Comparison of ENCODE assay signal across 1 cellular context in the genomic region with DNA sequence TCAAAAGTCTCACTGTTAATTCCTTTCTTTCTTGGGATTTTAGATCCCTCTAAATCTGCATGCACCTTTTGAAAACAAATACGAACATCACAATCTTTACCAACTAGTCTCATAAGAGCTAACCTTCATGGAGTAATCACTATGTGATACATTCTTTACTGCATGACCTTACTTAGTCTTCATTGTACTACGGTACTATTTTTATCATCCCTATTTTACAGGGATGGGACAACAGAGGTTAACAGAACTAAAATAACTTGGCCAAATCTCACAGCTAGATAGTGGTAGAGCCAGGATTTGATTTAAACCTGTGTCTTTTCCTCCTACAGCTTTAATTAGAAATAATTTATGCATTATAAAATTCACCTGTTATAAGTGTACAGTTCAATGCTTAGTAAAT.
TF ChIP-seq lines count a peak whose summit lies in the region.

No MANE protein-coding gene starts in this region.

TF ChIP-seq in HepG2, 621 proteins besides CTCF, POLR2A, EP300 and RAD21:
- TF ChIP-seq SOX5 (CRISPR knock-in tag; IDR thresholded peaks at IDR 0.05; ENCODE audit: borderline replicate concordance): no peak
- TF ChIP-seq TBX3 (IDR thresholded peaks at IDR 0.05; ENCODE audit: borderline replicate concordance): no peak
- no peak for TF ChIP-seq ZBTB39 (CRISPR knock-in tag; IDR thresholded peaks at IDR 0.05)
- TF ChIP-seq, protein P1, sequence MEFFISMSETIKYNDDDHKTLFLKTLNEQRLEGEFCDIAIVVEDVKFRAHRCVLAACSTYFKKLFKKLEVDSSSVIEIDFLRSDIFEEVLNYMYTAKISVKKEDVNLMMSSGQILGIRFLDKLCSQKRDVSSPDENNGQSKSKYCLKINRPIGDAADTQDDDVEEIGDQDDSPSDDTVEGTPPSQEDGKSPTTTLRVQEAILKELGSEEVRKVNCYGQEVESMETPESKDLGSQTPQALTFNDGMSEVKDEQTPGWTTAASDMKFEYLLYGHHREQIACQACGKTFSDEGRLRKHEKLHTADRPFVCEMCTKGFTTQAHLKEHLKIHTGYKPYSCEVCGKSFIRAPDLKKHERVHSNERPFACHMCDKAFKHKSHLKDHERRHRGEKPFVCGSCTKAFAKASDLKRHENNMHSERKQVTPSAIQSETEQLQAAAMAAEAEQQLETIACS (CRISPR knock-in tag; IDR thresholded peaks at IDR 0.05): no peak
- no peak for TF ChIP-seq ZNF432 (CRISPR knock-in tag; IDR thresholded peaks at IDR 0.05; ENCODE audit: borderline replicate concordance)
- TF ChIP-seq MAFK (conservative IDR thresholded peaks at IDR 0.05 in 1 of 2, IDR thresholded peaks at IDR 0.05 in 1 of 2; ENCODE audit: low read length in 2 of 2): no peak
- TF ChIP-seq ZNF562 (CRISPR knock-in tag; IDR thresholded peaks at IDR 0.05; ENCODE audit: borderline replicate concordance): no peak
- no peak for TF ChIP-seq WIZ (CRISPR knock-in tag; IDR thresholded peaks at IDR 0.05)
- TF ChIP-seq NR2F2 (IDR thresholded peaks at IDR 0.05; ENCODE audit: borderline replicate concordance, low read depth): no peak
- TF ChIP-seq, protein P2, sequence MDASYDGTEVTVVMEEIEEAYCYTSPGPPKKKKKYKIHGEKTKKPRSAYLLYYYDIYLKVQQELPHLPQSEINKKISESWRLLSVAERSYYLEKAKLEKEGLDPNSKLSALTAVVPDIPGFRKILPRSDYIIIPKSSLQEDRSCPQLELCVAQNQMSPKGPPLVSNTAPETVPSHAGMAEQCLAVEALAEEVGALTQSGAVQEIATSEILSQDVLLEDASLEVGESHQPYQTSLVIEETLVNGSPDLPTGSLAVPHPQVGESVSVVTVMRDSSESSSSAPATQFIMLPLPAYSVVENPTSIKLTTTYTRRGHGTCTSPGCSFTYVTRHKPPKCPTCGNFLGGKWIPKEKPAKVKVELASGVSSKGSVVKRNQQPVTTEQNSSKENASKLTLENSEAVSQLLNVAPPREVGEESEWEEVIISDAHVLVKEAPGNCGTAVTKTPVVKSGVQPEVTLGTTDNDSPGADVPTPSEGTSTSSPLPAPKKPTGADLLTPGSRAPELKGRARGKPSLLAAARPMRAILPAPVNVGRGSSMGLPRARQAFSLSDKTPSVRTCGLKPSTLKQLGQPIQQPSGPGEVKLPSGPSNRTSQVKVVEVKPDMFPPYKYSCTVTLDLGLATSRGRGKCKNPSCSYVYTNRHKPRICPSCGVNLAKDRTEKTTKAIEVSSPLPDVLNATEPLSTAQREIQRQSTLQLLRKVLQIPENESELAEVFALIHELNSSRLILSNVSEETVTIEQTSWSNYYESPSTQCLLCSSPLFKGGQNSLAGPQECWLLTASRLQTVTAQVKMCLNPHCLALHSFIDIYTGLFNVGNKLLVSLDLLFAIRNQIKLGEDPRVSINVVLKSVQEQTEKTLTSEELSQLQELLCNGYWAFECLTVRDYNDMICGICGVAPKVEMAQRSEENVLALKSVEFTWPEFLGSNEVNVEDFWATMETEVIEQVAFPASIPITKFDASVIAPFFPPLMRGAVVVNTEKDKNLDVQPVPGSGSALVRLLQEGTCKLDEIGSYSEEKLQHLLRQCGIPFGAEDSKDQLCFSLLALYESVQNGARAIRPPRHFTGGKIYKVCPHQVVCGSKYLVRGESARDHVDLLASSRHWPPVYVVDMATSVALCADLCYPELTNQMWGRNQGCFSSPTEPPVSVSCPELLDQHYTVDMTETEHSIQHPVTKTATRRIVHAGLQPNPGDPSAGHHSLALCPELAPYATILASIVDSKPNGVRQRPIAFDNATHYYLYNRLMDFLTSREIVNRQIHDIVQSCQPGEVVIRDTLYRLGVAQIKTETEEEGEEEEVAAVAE (CRISPR knock-in tag; IDR thresholded peaks at IDR 0.05; ENCODE audit: borderline replicate concordance): no peak
- no peak for TF ChIP-seq PLRG1 (conservative IDR thresholded peaks at IDR 0.05)
- no peak for TF ChIP-seq AGO2 (optimal IDR thresholded peaks at IDR 0.05; ENCODE audit: low read depth, low read length)
- no peak for TF ChIP-seq ARID2 (CRISPR knock-in tag; IDR thresholded peaks at IDR 0.05; ENCODE audit: borderline replicate concordance)
- TF ChIP-seq, protein P3, sequence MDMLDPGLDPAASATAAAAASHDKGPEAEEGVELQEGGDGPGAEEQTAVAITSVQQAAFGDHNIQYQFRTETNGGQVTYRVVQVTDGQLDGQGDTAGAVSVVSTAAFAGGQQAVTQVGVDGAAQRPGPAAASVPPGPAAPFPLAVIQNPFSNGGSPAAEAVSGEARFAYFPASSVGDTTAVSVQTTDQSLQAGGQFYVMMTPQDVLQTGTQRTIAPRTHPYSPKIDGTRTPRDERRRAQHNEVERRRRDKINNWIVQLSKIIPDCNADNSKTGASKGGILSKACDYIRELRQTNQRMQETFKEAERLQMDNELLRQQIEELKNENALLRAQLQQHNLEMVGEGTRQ (IDR thresholded peaks at IDR 0.05; ENCODE audit: low read depth, low read length): no peak
- TF ChIP-seq, protein P3 (CRISPR knock-in tag; IDR thresholded peaks at IDR 0.05; ENCODE audit: borderline replicate concordance): no peak
- no peak for TF ChIP-seq ZNF34 (CRISPR knock-in tag; IDR thresholded peaks at IDR 0.05; ENCODE audit: borderline replicate concordance)
- TF ChIP-seq MEIS2 (CRISPR knock-in tag; IDR thresholded peaks at IDR 0.05): no peak
- no peak for TF ChIP-seq ETV6 (CRISPR knock-in tag; conservative IDR thresholded peaks at IDR 0.05)
- TF ChIP-seq ZNF292 (CRISPR knock-in tag; IDR thresholded peaks at IDR 0.05; ENCODE audit: borderline replicate concordance, low read depth): no peak
- no peak for TF ChIP-seq ZNF660 (CRISPR knock-in tag; IDR thresholded peaks at IDR 0.05; ENCODE audit: borderline replicate concordance, low read depth)
- no peak for TF ChIP-seq RFX3 (CRISPR knock-in tag; IDR thresholded peaks at IDR 0.05)
TF ChIP-seq in HepG2: peak in this region for 0.
